ENCODE assay signal across 9 cellular contexts in genomic region chr4:168848977-168849687, GRCh38.
DNase-seq lines count a peak whose midpoint lies in the region; TF ChIP-seq lines count a peak whose summit lies in the region.
"Had no signal": no experiment of that assay in that cellular context is flagged by ENCODE, and none has a peak within 500 bp of the region (broad histone marks: within the 10 kb centered on the region; RNA-seq: fewer than 3 reads in every experiment).

No MANE protein-coding gene starts in this region.

- peak in 1 of 2 donors; percentile 18 for TF ChIP-seq EP300 in tibial nerve (IDR thresholded peaks at IDR 0.05)

- peaks cover 28% of the 10 kb centered on the region for H3K4me1 Mint-ChIP-seq in T-helper 1 cell treated with Interleukin-12 subunit alpha and Interleukin-12 subunit beta and Interleukin-4 antibody, amounts not matched to agents 30 μg/mL and 1 μg/mL, for 36 hours (ENCODE audit: low read depth)

- peaks cover 0 to 80% (median 24%) of the 10 kb centered on the region in 4 donors for H3K4me1 ChIP-seq in tibial nerve

- DNase-seq in T-helper 1 cell (no peak), dermis blood vessel endothelial cell (peak; percentile 46), medulla oblongata (ENCODE audit: extremely low spot score) (peak; percentile 47), tibial nerve (ENCODE audit: low spot score in 2 of 2) (no peak), NAMALWA (ENCODE audit: low spot score) (no peak), NCI-H128 (lab: John Stamatoyannopoulos, UW; ENCODE audit: unreplicated experiment) (no peak), NCI-H446 treated with DMSO at 0.1 percent for 48 hours (lab: John Stamatoyannopoulos, UW) (no peak)
- DNase-seq: NCI-H1436 treated with DMSO at 0.1 percent for 48 hours had no signal

- no peak for TF ChIP-seq POLR2A in tibial nerve (IDR thresholded peaks at IDR 0.05)

- peak overlapping the region in 1 of 4 donors; percentile 21 for H3K4me3 ChIP-seq in tibial nerve

- TF ChIP-seq CTCF in tibial nerve (IDR thresholded peaks at IDR 0.05) = no peak

- no peak overlapping the region for H3K27ac Mint-ChIP-seq in T-helper 1 cell treated with Interleukin-12 subunit alpha and Interleukin-12 subunit beta and Interleukin-4 antibody, amounts not matched to agents 30 μg/mL and 1 μg/mL, for 36 hours

- H3K36me3 Mint-ChIP-seq in T-helper 1 cell treated with Interleukin-12 subunit alpha and Interleukin-12 subunit beta and Interleukin-4 antibody, amounts not matched to agents 30 μg/mL and 1 μg/mL, for 36 hours (ENCODE audit: low read depth) = peaks cover 5% of the 10 kb centered on the region

- peak overlapping the region; percentile 1 to 85 (median 70) for H3K27ac ChIP-seq in tibial nerve

- peaks cover 5% of the 10 kb centered on the region for H3K27me3 Mint-ChIP-seq in T-helper 1 cell treated with Interleukin-12 subunit alpha and Interleukin-12 subunit beta and Interleukin-4 antibody, amounts not matched to agents 30 μg/mL and 1 μg/mL, for 36 hours (ENCODE audit: low read depth)

- H3K9me3 Mint-ChIP-seq in T-helper 1 cell treated with Interleukin-12 subunit alpha and Interleukin-12 subunit beta and Interleukin-4 antibody, amounts not matched to agents 30 μg/mL and 1 μg/mL, for 36 hours = no peaks in the 10 kb centered on the region

- H3K36me3 ChIP-seq in tibial nerve = no peaks in the 10 kb centered on the region

- H3K9me3 ChIP-seq in tibial nerve = no peaks in the 10 kb centered on the region

- no peaks in the 10 kb centered on the region for H3K27me3 ChIP-seq in tibial nerve

- WGBS in tibial nerve, 2 donors = 4 to 7% methylated on average over 11 of the region's 11 CpGs

- peak overlapping the region; percentile 8 for H3K4me3 Mint-ChIP-seq in T-helper 1 cell treated with Interleukin-12 subunit alpha and Interleukin-12 subunit beta and Interleukin-4 antibody, amounts not matched to agents 30 μg/mL and 1 μg/mL, for 36 hours

Comparison
In these comparisons a context has a peak if more than half of its experiments do, and no peak if none do; other contexts are left out.
1. DNase-seq: peak in dermis blood vessel endothelial cell (single experiment) and medulla oblongata (single experiment); none in T-helper 1 cell (0 of 5), tibial nerve (0 of 2), NAMALWA (single experiment), NCI-H128 (single experiment) and NCI-H446 treated with DMSO at 0.1 percent for 48 hours (single experiment).